In the genomic region with DNA sequence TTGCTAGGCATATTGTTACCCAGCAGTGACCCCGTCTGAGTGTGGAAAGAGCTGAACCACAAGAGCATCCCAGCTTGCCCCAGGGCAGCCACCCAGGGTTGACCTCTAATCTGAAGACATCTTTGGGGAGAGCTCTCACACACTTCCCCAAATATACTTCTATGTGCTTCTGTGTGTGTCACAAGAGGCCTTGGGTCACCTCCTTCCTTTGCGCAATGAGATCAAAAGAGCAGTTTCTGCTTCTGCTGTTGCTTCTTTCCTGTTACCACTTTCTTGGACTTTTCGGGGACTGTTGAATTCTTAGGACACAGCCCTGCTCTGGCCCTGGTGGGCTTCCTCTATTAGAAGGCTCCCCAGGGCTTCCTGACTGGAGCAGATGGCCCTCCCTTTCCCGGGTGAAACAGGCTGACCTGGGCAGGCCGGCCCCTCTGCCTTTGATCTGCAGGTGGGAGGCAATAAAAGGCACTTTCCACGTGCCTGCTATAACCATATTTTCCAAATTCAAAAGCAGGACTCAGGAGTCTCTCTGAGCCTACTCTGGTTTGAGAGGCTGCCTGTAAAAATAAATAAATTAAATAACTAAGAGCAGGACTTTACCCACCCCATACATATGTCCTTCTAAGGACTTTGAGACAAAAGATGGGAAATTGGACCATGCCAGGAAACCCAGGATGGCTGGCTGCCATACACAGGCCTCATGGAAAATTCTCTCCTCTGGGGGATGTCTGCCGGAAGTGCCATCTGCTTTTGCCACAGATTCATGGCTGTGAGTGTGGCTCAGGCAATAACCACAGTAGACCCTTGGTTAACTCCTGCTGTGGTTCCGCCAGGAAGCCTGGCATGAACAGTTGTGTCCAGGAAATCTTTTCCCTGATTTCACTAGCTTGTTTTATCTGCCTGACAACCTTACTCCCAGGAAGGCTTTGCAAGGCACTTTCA, we compare ENCODE assay signal across 9 cellular contexts. TPM values are rescaled to one million over a fixed set of nuclear protein-coding genes. Genes with fewer than 3 reads are reported as not detected.
DNase-seq lines count a peak whose midpoint lies in the region; ATAC-seq and TF ChIP-seq lines count a peak whose summit lies in the region.
"Had no signal": no experiment of that assay in that cellular context is flagged by ENCODE, and none has a peak within 500 bp of the region (broad histone marks: within the 10 kb centered on the region; RNA-seq: fewer than 3 reads in every experiment).

No MANE protein-coding gene starts in this region.

- no peaks in the 10 kb centered on the region for H3K27me3 ChIP-seq in upper lobe of right lung
- H3K27me3 ChIP-seq: SJSA1 had no signal

- ATAC-seq in upper lobe of right lung, result peak; percentile 95
- ATAC-seq in GM18907 (IDR thresholded peaks at IDR 0.05; ENCODE audit: unreplicated experiment), result no peak
- ATAC-seq in GM19455 (IDR thresholded peaks at IDR 0.05; ENCODE audit: unreplicated experiment), result no peak

- H3K9me3 ChIP-seq in upper lobe of right lung, result no peaks in the 10 kb centered on the region
- H3K9me3 ChIP-seq: SJSA1 had no signal

- 58 to 79% methylated on average over 8 of the region's 8 CpGs for WGBS in lower leg skin, 2 donors

- TF ChIP-seq POLR2A in lower leg skin (IDR thresholded peaks at IDR 0.05), result no peak

- intact Hi-C loops in lower leg skin (cut with DNase I; ENCODE audit: low total_unique reads), result loop anchor here (2.0 kb wide), 1 partner anchor 85 kb away; no protein-coding TSS in a partner anchor
- intact Hi-C loops in upper lobe of right lung (cut with DNase I), result loop anchor here (5.0 kb wide), 1 partner anchor 86 kb away; no protein-coding TSS in a partner anchor
- intact Hi-C loops in posterior cingulate gyrus (cut with DNase I), result loop anchor here (2.0 kb wide), 1 partner anchor 87 kb away; no protein-coding TSS in a partner anchor

- peak; percentile 5 for DNase-seq in stimulated activated CD4-positive, alpha-beta T cell treated with anti-CD3 and anti-CD28 coated beads, Interleukin-4, amount 100 ng/mL, for 1 hour
- no peak for DNase-seq in stimulated activated CD4-positive, alpha-beta T cell treated with anti-CD3 and anti-CD28 coated beads, Interleukin-12 subunit alpha, Interleukin-12 subunit beta, amount 100 ng/mL, for 4 hours
- peak; percentile 50 to 52 for DNase-seq in activated T-cell treated with anti-CD3 and anti-CD28 coated beads, Interleukin-2, amount 50 U/mL, for 48 hours
- peak; percentile 47 to 83 for DNase-seq in lower leg skin (ENCODE audit: low spot score in 2 of 2)
- peak; percentile 80 for DNase-seq in upper lobe of right lung
- DNase-seq in posterior cingulate gyrus, result no peak

- H3K4me1 ChIP-seq in upper lobe of right lung, result peaks cover 26% of the 10 kb centered on the region
- H3K4me1 ChIP-seq: SJSA1 had no signal

- H3K4me3 ChIP-seq in lower leg skin (ENCODE audit: low read depth, poor library complexity, severe bottlenecking) (no peak overlapping the region), upper lobe of right lung (no peak overlapping the region)
- H3K4me3 ChIP-seq: SJSA1 had no signal

- H3K27ac ChIP-seq in upper lobe of right lung, result peak overlapping the region; percentile 64
- H3K27ac ChIP-seq: SJSA1 had no signal

- no peak for TF ChIP-seq CTCF in lower leg skin (IDR thresholded peaks at IDR 0.05)
- TF ChIP-seq CTCF in upper lobe of right lung (IDR thresholded peaks at IDR 0.05), result no peak

- H3K36me3 ChIP-seq in upper lobe of right lung, result no peaks in the 10 kb centered on the region
- H3K36me3 ChIP-seq: SJSA1 had no signal

RNA-seq across cellular contexts. Expression of gene RCSD1, which starts 28.3 kb away (rescaled TPM):
- 1 to 10 TPM; 2.4 to 8.7 (median 4.4) TPM for total RNA-seq in lower leg skin
- 14.8 TPM for total RNA-seq in upper lobe of right lung

RNA-seq across cellular contexts. Expression of gene CREG1, which starts 48.1 kb away (rescaled TPM):
- total RNA-seq in lower leg skin, result 100 to 1,000 TPM; 196 to 467 (median 339) TPM
- total RNA-seq in upper lobe of right lung, result 171 TPM

Comparison
In these comparisons a context has a peak if more than half of its experiments do, and no peak if none do; other contexts are left out.
1. DNase-seq: peak in stimulated activated CD4-positive, alpha-beta T cell treated with anti-CD3 and anti-CD28 coated beads, Interleukin-4, amount 100 ng/mL, for 1 hour (single experiment), activated T-cell treated with anti-CD3 and anti-CD28 coated beads, Interleukin-2, amount 50 U/mL, for 48 hours (2 of 2), lower leg skin (2 of 2) and upper lobe of right lung (single experiment); none in stimulated activated CD4-positive, alpha-beta T cell treated with anti-CD3 and anti-CD28 coated beads, Interleukin-12 subunit alpha, Interleukin-12 subunit beta, amount 100 ng/mL, for 4 hours (single experiment) and posterior cingulate gyrus (0 of 10).